Comparison of ENCODE assay signal across 1 cellular context in genomic region chr1:32219022-32219421, GRCh38.
TF ChIP-seq lines count a peak whose summit lies in the region.

No MANE protein-coding gene starts in this region.

TF ChIP-seq in IMR-90, 13 proteins besides CTCF, POLR2A, EP300 and RAD21 (continued from another document):
- TF ChIP-seq, protein P1, sequence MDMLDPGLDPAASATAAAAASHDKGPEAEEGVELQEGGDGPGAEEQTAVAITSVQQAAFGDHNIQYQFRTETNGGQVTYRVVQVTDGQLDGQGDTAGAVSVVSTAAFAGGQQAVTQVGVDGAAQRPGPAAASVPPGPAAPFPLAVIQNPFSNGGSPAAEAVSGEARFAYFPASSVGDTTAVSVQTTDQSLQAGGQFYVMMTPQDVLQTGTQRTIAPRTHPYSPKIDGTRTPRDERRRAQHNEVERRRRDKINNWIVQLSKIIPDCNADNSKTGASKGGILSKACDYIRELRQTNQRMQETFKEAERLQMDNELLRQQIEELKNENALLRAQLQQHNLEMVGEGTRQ (IDR thresholded peaks at IDR 0.05; ENCODE audit: low read depth, low read length), result no peak
- TF ChIP-seq RFX5 (IDR thresholded peaks at IDR 0.05; ENCODE audit: low read depth, low read length) (no peak), CHD1 (IDR thresholded peaks at IDR 0.05; ENCODE audit: low read depth, low read length) (no peak), MAFK (IDR thresholded peaks at IDR 0.05; ENCODE audit: low read depth, low read length) (no peak), MAZ (IDR thresholded peaks at IDR 0.05; ENCODE audit: borderline replicate concordance, low read depth, low read length) (no peak), RCOR1 (IDR thresholded peaks at IDR 0.05; ENCODE audit: insufficient replicate concordance, low read length) (no peak)
- TF ChIP-seq, protein P2, sequence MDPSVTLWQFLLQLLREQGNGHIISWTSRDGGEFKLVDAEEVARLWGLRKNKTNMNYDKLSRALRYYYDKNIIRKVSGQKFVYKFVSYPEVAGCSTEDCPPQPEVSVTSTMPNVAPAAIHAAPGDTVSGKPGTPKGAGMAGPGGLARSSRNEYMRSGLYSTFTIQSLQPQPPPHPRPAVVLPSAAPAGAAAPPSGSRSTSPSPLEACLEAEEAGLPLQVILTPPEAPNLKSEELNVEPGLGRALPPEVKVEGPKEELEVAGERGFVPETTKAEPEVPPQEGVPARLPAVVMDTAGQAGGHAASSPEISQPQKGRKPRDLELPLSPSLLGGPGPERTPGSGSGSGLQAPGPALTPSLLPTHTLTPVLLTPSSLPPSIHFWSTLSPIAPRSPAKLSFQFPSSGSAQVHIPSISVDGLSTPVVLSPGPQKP (IDR thresholded peaks at IDR 0.05; ENCODE audit: borderline replicate concordance, low read depth, low read length), result no peak
